In the genomic region with DNA sequence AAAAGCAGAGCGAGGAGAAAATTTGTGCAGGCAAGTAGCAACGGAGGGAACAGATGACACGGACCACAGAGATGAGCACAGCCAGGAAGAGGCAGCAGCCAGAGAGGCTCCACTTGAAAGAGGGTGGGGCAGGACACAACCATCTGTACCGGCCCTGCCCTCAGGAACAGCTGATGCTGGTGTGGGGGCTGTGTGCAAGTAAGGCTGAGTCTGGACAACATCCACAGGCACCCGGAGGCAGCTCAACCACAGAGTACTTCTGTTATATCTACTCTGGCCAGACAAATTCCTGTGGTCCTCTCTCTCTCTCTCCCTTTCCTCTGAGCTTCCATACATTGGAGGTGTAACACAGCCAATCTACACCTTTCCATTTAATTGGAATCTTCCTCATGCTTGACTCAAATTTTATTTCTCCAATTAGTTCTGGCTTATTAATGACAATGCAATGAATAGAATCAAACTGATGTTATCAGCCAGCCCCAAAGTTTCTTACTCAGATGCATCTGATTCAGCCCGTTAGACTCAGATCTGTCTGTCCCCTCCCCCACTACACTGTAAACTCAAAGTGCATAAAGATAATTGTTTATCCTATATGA, we compare ENCODE assay signal across 7 cellular contexts. TPM values are rescaled to one million over a fixed set of nuclear protein-coding genes. Genes with fewer than 3 reads are reported as not detected.
DNase-seq lines count a peak whose midpoint lies in the region; ATAC-seq and TF ChIP-seq lines count a peak whose summit lies in the region.

No MANE protein-coding gene starts in this region.

- DNase-seq in IMR-90: peak; percentile 96
- peak; percentile 99 for DNase-seq in amniotic epithelial cell (ENCODE audit: low read depth)
- peak; percentile 74 for DNase-seq in hepatocyte (ENCODE audit: low spot score)
- peak in 1 of 2 donors; percentile 40 for DNase-seq in upper lobe of left lung
- DNase-seq in type B pancreatic cell (ENCODE audit: extremely low spot score, unreplicated experiment): no peak
- DNase-seq in ACHN: no peak
- DNase-seq in NCI-H2029 (lab: John Stamatoyannopoulos, UW): no peak

- TF ChIP-seq EP300 in upper lobe of left lung (IDR thresholded peaks at IDR 0.05): no peak

- WGBS in IMR-90 (ENCODE audit: extremely low coverage in 2 of 2, insufficient read length in 1 of 2), 2 experiments: 60% methylated on average over 1 of the region's 6 CpGs; no CpG with 5 or more reads in 1 of the 2 experiments
- WGBS in hepatocyte (ENCODE audit: low lambda C conversion rate, missing lambda C conversion rate): 57% methylated on average over 6 of the region's 6 CpGs
- WGBS in upper lobe of left lung, 2 donors: 28 to 32% methylated on average over 6 of the region's 6 CpGs

- H3K4me2 ChIP-seq in IMR-90 (ENCODE audit: low read depth, low read length): peak overlapping the region; percentile 41; the same call in 1 of the 2 replicates
- H3K4me2 ChIP-seq in hepatocyte: peak overlapping the region; percentile 47

- H3K9me3 Mint-ChIP-seq in type B pancreatic cell: no peaks in the 10 kb centered on the region

- peak overlapping the region; percentile 52; the same call in 1 of the 2 replicates for H2AK5ac ChIP-seq in IMR-90 (ENCODE audit: low read depth, low read length)

- no peak overlapping the region; the same call in 1 of the 2 replicates for H4K5ac ChIP-seq in IMR-90 (ENCODE audit: low read depth, low read length)

- no peaks in the 10 kb centered on the region for H3K36me3 ChIP-seq in IMR-90 (ENCODE audit: control insufficient read depth, insufficient read depth, low read length)
- no peaks in the 10 kb centered on the region for H3K36me3 ChIP-seq in hepatocyte (replicated peaks; ENCODE audit: insufficient read depth, low read depth)
- no peaks in the 10 kb centered on the region for H3K36me3 ChIP-seq in upper lobe of left lung

- H3K4me1 ChIP-seq in IMR-90 (ENCODE audit: control insufficient read depth, insufficient read depth, low read length) (peaks cover 18% of the 10 kb centered on the region), hepatocyte (ENCODE audit: insufficient read depth) (no peaks in the 10 kb centered on the region), upper lobe of left lung (peaks cover 21 to 42% (median 25%) of the 10 kb centered on the region in 4 donors)

- H3K4me3 ChIP-seq in IMR-90 (ENCODE audit: insufficient read depth, low read depth, low read length) (no peak overlapping the region), hepatocyte (no peak overlapping the region), upper lobe of left lung (no peak overlapping the region)

- in situ Hi-C loops in IMR-90 (cut with MboI; ENCODE audit: low sequenced_read_pairs) (no loop called here), ACHN (cut with HindIII; ENCODE audit: low pct_ligation_motif_present, low pct_unique_long_range_greater_than_20kb, low sequenced_read_pairs) (no loop called here)

- TF ChIP-seq CTCF in IMR-90 (conservative IDR thresholded peaks at IDR 0.05; ENCODE audit: low read depth, low read length): no peak
- TF ChIP-seq CTCF in hepatocyte (IDR thresholded peaks at IDR 0.05; ENCODE audit: poor library complexity): no peak
- no peak for TF ChIP-seq CTCF in upper lobe of left lung (IDR thresholded peaks at IDR 0.05)
- no peak for TF ChIP-seq CTCF in type B pancreatic cell (conservative IDR thresholded peaks at IDR 0.05)

- POLR2A ChIA-PET in IMR-90 (lab: Charles Lee; ENCODE audit: unreplicated experiment): interaction anchor here (0.6 kb wide), 2 partner anchors 56 to 81 kb away, joined by 5 to 6 read pairs; no protein-coding TSS in a partner anchor

- 0 out of 2 replicates have a peak overlapping the region, but pooled peaks have one; percentile 19 for H3K23ac ChIP-seq in IMR-90 (ENCODE audit: low read depth, low read length)

- no TSS peak for BruUV-seq in IMR-90 (replicated peaks; lab: Mats Ljungman, UMichigan)

- H2BK120ac ChIP-seq in IMR-90 (ENCODE audit: low read depth, low read length): peak overlapping the region; percentile 52

- TF ChIP-seq POLR2A in IMR-90 (IDR thresholded peaks at IDR 0.05; ENCODE audit: low read depth, low read length) (no peak), upper lobe of left lung (IDR thresholded peaks at IDR 0.05) (no peak)

- no peaks in the 10 kb centered on the region for H3K9me2 ChIP-seq in hepatocyte (replicated peaks; ENCODE audit: insufficient read depth)

- H3K56ac ChIP-seq in IMR-90 (ENCODE audit: extremely low read depth, insufficient read depth, low read length): peak overlapping the region; percentile 12

- H3K4me3 Mint-ChIP-seq in type B pancreatic cell: no peak overlapping the region

- H3K4me1 Mint-ChIP-seq in type B pancreatic cell (ENCODE audit: unreplicated experiment): peaks cover 14% of the 10 kb centered on the region

- dilution Hi-C loops in IMR-90 (cut with HindIII; ENCODE audit: low sequenced_read_pairs, unreplicated experiment): no loop called here

- H3K79me2 ChIP-seq in hepatocyte: peaks cover 66% of the 10 kb centered on the region

- peak overlapping the region; percentile 7; the same call in 1 of the 2 replicates for H4K91ac ChIP-seq in IMR-90 (ENCODE audit: insufficient read depth, low read depth, low read length)

- peak overlapping the region; percentile 2 to 45; a peak in 2 of 4 replicates for H4K8ac ChIP-seq in IMR-90 (ENCODE audit: low read depth in 2 of 2, low read length in 2 of 2)

- peak overlapping the region; percentile 62; the same call in 1 of the 2 replicates for H3K4ac ChIP-seq in IMR-90 (ENCODE audit: low read depth, low read length)

- 0 out of 2 replicates have a peak overlapping the region, but pooled peaks have one; percentile 0 for H3K18ac ChIP-seq in IMR-90 (ENCODE audit: low read depth, low read length)

- no peak overlapping the region for H3K9ac ChIP-seq in IMR-90 (ENCODE audit: low read depth, low read length)

- intact Hi-C loops in IMR-90 (cut with micrococcal nuclease): no loop called here

- H3K36me3 Mint-ChIP-seq in type B pancreatic cell: peaks cover 3% of the 10 kb centered on the region

- H2BK20ac ChIP-seq in IMR-90 (ENCODE audit: low read depth, low read length): peak overlapping the region; percentile 28

- peak overlapping the region; percentile 2; the same call in 1 of the 3 replicates for H2BK15ac ChIP-seq in IMR-90 (ENCODE audit: low read depth, low read length)

- no peaks in the 10 kb centered on the region for H3K27me3 Mint-ChIP-seq in type B pancreatic cell

- peak; percentile 31; the same call in 1 of the 2 replicates for TF ChIP-seq RAD21 in IMR-90 (IDR thresholded peaks at IDR 0.05; ENCODE audit: low read length)

- H3K9me3 ChIP-seq in IMR-90 (ENCODE audit: control insufficient read depth, insufficient read depth, low read length) (no peaks in the 10 kb centered on the region), hepatocyte (ENCODE audit: low read depth) (no peaks in the 10 kb centered on the region), upper lobe of left lung (no peaks in the 10 kb centered on the region)

- H3K27me3 ChIP-seq in IMR-90 (ENCODE audit: control insufficient read depth, insufficient read depth, low read length): no peaks in the 10 kb centered on the region
- H3K27me3 ChIP-seq in hepatocyte: no peaks in the 10 kb centered on the region
- no peaks in the 10 kb centered on the region for H3K27me3 ChIP-seq in upper lobe of left lung

- H3K14ac ChIP-seq in IMR-90 (replicated peaks; ENCODE audit: low read depth, low read length): peak overlapping the region; percentile 30; the same call in 1 of the 2 replicates

- peaks cover 18 to 65% of the 10 kb centered on the region in 2 experiments for H3K79me1 ChIP-seq in IMR-90 (ENCODE audit: low read depth in 1 of 2, low read length in 2 of 2)

- H2AK9ac ChIP-seq in IMR-90 (replicated peaks; ENCODE audit: low read depth, low read length, poor library complexity): no peak overlapping the region

- CTCF ChIA-PET in IMR-90 (lab: Yijun Ruan, JAX): interaction anchor here (0.5 to 1.0 kb wide), 3 partner anchors 25 to 125 kb away, joined by 3 read pairs; no protein-coding TSS in a partner anchor

- H3K27ac ChIP-seq in IMR-90 (ENCODE audit: insufficient read depth, low read length): peak overlapping the region; percentile 18
- peak overlapping the region; percentile 14 for H3K27ac ChIP-seq in hepatocyte
- H3K27ac ChIP-seq in upper lobe of left lung: peak overlapping the region; percentile 0 to 27 (median 10)

- H3K9me1 ChIP-seq in IMR-90 (ENCODE audit: insufficient read depth, low read length): peaks cover 5% of the 10 kb centered on the region

- no peak overlapping the region for H3K27ac Mint-ChIP-seq in type B pancreatic cell

- peak; percentile 91 for ATAC-seq in IMR-90 (ENCODE audit: low read depth)
- peak; percentile 87 to 95 for ATAC-seq in upper lobe of left lung (ENCODE audit: low FRiP score in 2 of 2)

- H4K20me1 ChIP-seq in IMR-90 (ENCODE audit: insufficient read depth, low read length) (peaks cover 15% of the 10 kb centered on the region; the same call in 1 of the 2 replicates), hepatocyte (ENCODE audit: insufficient read depth, poor library complexity, severe bottlenecking) (peaks cover 3% of the 10 kb centered on the region)

- H2BK5ac ChIP-seq in IMR-90 (ENCODE audit: low read depth, low read length, poor library complexity, severe bottlenecking): peak overlapping the region; percentile 68

- H2AFZ ChIP-seq in IMR-90 (replicated peaks; ENCODE audit: low read length, poor library complexity) (peak overlapping the region; percentile 66), hepatocyte (no peak overlapping the region)

TF ChIP-seq in IMR-90, 13 proteins besides CTCF, POLR2A, EP300 and RAD21 (continues in another document):
- TF ChIP-seq MAFK (IDR thresholded peaks at IDR 0.05; ENCODE audit: low read depth, low read length) (peak; percentile 1; the same call in 1 of the 2 replicates), RFX5 (IDR thresholded peaks at IDR 0.05; ENCODE audit: low read depth, low read length) (peak; percentile 83), FOS (IDR thresholded peaks at IDR 0.05; ENCODE audit: low read depth, low read length) (no peak), BHLHE40 (IDR thresholded peaks at IDR 0.05; ENCODE audit: low read depth, low read length) (no peak), MXI1 (IDR thresholded peaks at IDR 0.05; ENCODE audit: borderline replicate concordance, low read depth, low read length) (no peak), USF2 (IDR thresholded peaks at IDR 0.05; ENCODE audit: low read depth, low read length) (peak; percentile 67; the same call in 1 of the 2 replicates)

RNA-seq across cellular contexts. Expression of gene KIF13A, which starts 24.9 kb away (rescaled TPM):
- total RNA-seq in IMR-90 (2012; rRNA removed): 51.8 and 53.0 TPM in 2 replicates
- 22.5 and 23.3 TPM in 2 replicates for polyA plus RNA-seq in IMR-90 (2012; rRNA removed)
- polyA plus RNA-seq in IMR-90 (2012; cell fraction: cytosol; rRNA removed): 8.8 and 10.9 TPM in 2 replicates
- polyA plus RNA-seq in IMR-90 (2012; cell fraction: nucleus; rRNA removed; ENCODE audit: low replicate concordance): 8.3 and 25.8 TPM in 2 replicates
- 27.9 TPM in 2 replicates for total RNA-seq in hepatocyte
- polyA plus RNA-seq in hepatocyte: 13.0 and 16.2 TPM in 2 replicates
- total RNA-seq in upper lobe of left lung: 10 to 100 TPM; 35.8 to 59.9 (median 49.0) TPM
- 36.9 and 40.1 TPM in 2 replicates for total RNA-seq in type B pancreatic cell (ENCODE audit: low replicate concordance)

Comparison
In these comparisons a context has a peak if more than half of its experiments do, and no peak if none do; other contexts are left out.
1. DNase-seq: peak in IMR-90 (single experiment), amniotic epithelial cell (single experiment) and hepatocyte (single experiment); none in type B pancreatic cell (single experiment), ACHN (single experiment) and NCI-H2029 (single experiment).
2. Peak in every context shown above with its lines, with median percentiles within 50 percentile points of each other: H3K27ac ChIP-seq.